In genomic region chr12:50579757-50580267, GRCh38 we compare ENCODE assay signal across 12 cellular contexts.
DNase-seq lines count a peak whose midpoint lies in the region; TF ChIP-seq lines count a peak whose summit lies in the region.
"Had no signal": no experiment of that assay in that cellular context is flagged by ENCODE, and none has a peak within 500 bp of the region (broad histone marks: within the 10 kb centered on the region; RNA-seq: fewer than 3 reads in every experiment).

No MANE protein-coding gene starts in this region.

- H3K4me3 Mint-ChIP-seq in IgD-negative memory B cell: peak overlapping the region in 1 of 4 donors; percentile 36

- no peaks in the 10 kb centered on the region for H3K36me3 ChIP-seq in hepatocyte (replicated peaks; ENCODE audit: insufficient read depth, low read depth)

- in situ Hi-C loops in astrocyte of the spinal cord (cut with HindIII; ENCODE audit: low sequenced_read_pairs): no loop called here

- peak; percentile 32 for DNase-seq in NOMO-1 treated with DMSO at 0.1 percent for 48 hours (lab: John Stamatoyannopoulos, UW; ENCODE audit: unreplicated experiment)
- DNase-seq in NOMO-1 treated with dmso at 0.1 percent for 144 hours (lab: John Stamatoyannopoulos, UW; ENCODE audit: unreplicated experiment): no peak
- peak; percentile 27 for DNase-seq in astrocyte of the spinal cord (ENCODE audit: low read depth, low spot score)
- peak; percentile 78 for DNase-seq in renal cortical epithelial cell (ENCODE audit: low read depth)
- DNase-seq in AG20443 (ENCODE audit: low spot score): no peak
- DNase-seq in NCI-H1694 treated with DMSO at 0.1 percent for 48 hours (lab: John Stamatoyannopoulos, UW): no peak
- no peak for DNase-seq in hepatocyte (ENCODE audit: low spot score)
- DNase-seq: GF-D8, heart right ventricle, NCI-H524 had no signal

- peaks cover 2% of the 10 kb centered on the region for H3K36me3 Mint-ChIP-seq in IgD-negative memory B cell

- no peak overlapping the region for H2AFZ ChIP-seq in hepatocyte

- no peaks in the 10 kb centered on the region for H3K9me3 Mint-ChIP-seq in IgD-negative memory B cell

- H3K79me2 ChIP-seq in hepatocyte: peaks cover 86% of the 10 kb centered on the region

- WGBS in hepatocyte (ENCODE audit: low lambda C conversion rate, missing lambda C conversion rate): 88% methylated on average over 1 of the region's 1 CpG

- H3K27me3 Mint-ChIP-seq in IgD-negative memory B cell: no peaks in the 10 kb centered on the region

- no peak for TF ChIP-seq CTCF in astrocyte of the spinal cord (IDR thresholded peaks at IDR 0.05; ENCODE audit: low read depth, low read length)
- no peak for TF ChIP-seq CTCF in hepatocyte (IDR thresholded peaks at IDR 0.05; ENCODE audit: poor library complexity)

- no peak overlapping the region for H3K4me2 ChIP-seq in hepatocyte

- H4K20me1 ChIP-seq in hepatocyte (ENCODE audit: insufficient read depth, poor library complexity, severe bottlenecking): peaks cover 2% of the 10 kb centered on the region

- H3K27ac Mint-ChIP-seq in IgD-negative memory B cell: peak overlapping the region in 2 of 3 donors; percentile 3 to 33

- no peaks in the 10 kb centered on the region for H3K9me3 ChIP-seq in hepatocyte (ENCODE audit: low read depth)
- H3K9me3 ChIP-seq: heart right ventricle had no signal

- H3K4me3 ChIP-seq in astrocyte of the spinal cord (ENCODE audit: low read depth, low read length) (no peak overlapping the region), hepatocyte (no peak overlapping the region)
- H3K4me3 ChIP-seq: heart right ventricle had no signal

- no peaks in the 10 kb centered on the region for H3K9me2 ChIP-seq in hepatocyte (replicated peaks; ENCODE audit: insufficient read depth)

- peaks cover 17 to 20% (median 19%) of the 10 kb centered on the region in 3 donors for H3K4me1 Mint-ChIP-seq in IgD-negative memory B cell

- no peak overlapping the region for H3K27ac ChIP-seq in hepatocyte
- H3K27ac ChIP-seq: 22Rv1, heart right ventricle had no signal

- H3K27me3 ChIP-seq in hepatocyte: no peaks in the 10 kb centered on the region
- H3K27me3 ChIP-seq: heart right ventricle had no signal

- peaks cover 9% of the 10 kb centered on the region for H3K4me1 ChIP-seq in hepatocyte (ENCODE audit: insufficient read depth)

Comparison
In these comparisons a context has a peak if more than half of its experiments do, and no peak if none do; other contexts are left out.
1. DNase-seq: peak in NOMO-1 treated with DMSO at 0.1 percent for 48 hours (single experiment), astrocyte of the spinal cord (single experiment) and renal cortical epithelial cell (single experiment); none in NOMO-1 treated with dmso at 0.1 percent for 144 hours (single experiment), AG20443 (single experiment), NCI-H1694 treated with DMSO at 0.1 percent for 48 hours (single experiment) and hepatocyte (single experiment).